ENCODE assay signal across 8 cellular contexts in the genomic region with DNA sequence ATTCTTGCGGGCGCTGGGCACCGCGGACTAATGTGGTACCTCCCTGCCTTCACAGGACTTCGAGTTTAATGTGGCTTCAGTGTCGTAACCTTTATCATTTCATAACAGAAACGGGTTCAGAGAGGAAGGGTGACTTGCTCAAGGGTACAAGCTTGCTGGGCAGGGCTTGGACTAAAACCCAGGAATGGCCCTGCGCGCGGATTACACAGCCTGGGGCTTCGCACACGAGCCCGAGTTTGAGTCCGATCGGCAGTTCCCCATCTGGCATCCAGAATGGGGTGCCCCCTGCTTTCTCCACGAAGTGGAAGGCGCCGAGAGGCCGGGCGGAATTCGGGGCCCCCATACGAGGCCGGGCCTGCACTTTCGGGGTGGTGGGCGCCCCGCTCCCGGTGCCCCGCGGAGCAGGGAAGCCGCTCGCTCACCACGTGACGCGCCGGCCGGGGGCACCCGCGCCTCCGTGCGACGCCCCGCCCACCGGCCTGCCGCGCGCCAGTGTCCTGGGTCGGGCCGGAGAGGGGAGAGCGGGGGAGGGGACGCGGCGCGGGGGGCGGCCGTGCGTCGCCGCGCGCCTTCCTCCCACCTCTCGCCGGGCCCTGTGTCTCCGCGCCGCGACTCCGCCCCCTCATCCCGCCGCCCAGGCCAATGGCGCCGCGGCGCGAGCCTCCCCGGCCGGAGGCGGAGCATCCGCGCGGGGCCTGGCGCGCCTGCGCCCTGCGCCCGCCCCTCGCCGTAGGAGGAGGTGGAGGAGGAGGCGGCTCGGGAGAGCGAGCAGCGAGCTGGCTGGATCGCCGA. TPM values are rescaled to one million over a fixed set of nuclear protein-coding genes. Genes with fewer than 3 reads are reported as not detected.
A peak's percentile ranks its signal among the peaks of the same experiment; 100 is the strongest.
DNase-seq lines count a peak whose midpoint lies in the region; ATAC-seq and TF ChIP-seq lines count a peak whose summit lies in the region.

A gene with protein sequence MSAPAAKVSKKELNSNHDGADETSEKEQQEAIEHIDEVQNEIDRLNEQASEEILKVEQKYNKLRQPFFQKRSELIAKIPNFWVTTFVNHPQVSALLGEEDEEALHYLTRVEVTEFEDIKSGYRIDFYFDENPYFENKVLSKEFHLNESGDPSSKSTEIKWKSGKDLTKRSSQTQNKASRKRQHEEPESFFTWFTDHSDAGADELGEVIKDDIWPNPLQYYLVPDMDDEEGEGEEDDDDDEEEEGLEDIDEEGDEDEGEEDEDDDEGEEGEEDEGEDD (plus strand): TSS at position 722 of the 792 bp plus-strand sequence. CDS start 361 bp downstream, outside the sequence.

- peaks cover 55% of the 10 kb centered on the region for H3K79me2 ChIP-seq in OCI-LY1 (ENCODE audit: insufficient read depth, low read length)

- H3K27ac ChIP-seq in HUES6 (ENCODE audit: low read depth, low read length) (peak within 1 kb of the TSS; percentile 94), OCI-LY1 (ENCODE audit: low read depth, low read length, poor library complexity, severe bottlenecking) (peak within 1 kb of the TSS; percentile 94)

- peak; percentile 62 for ATAC-seq in GM21390 (IDR thresholded peaks at IDR 0.05; ENCODE audit: unreplicated experiment)

- peaks cover 16% of the 10 kb centered on the region for H3K36me3 Mint-ChIP-seq in mesothelial cell of epicardium

- H3K27me3 ChIP-seq in HUES6 (ENCODE audit: control insufficient read depth, insufficient read depth, low read length) (no peaks in the 10 kb centered on the region), OCI-LY1 (ENCODE audit: insufficient read depth, low read length) (no peaks in the 10 kb centered on the region)

- TF ChIP-seq CTCF in OCI-LY1 (IDR thresholded peaks at IDR 0.05; ENCODE audit: low read length), result no peak
- TF ChIP-seq CTCF in mesothelial cell of epicardium (IDR thresholded peaks at IDR 0.05; ENCODE audit: unreplicated experiment), result no peak

- peaks cover 43% of the 10 kb centered on the region for H3K4me1 Mint-ChIP-seq in mesothelial cell of epicardium

- H3K9me3 ChIP-seq in HUES6 (ENCODE audit: control insufficient read depth, insufficient read depth, low read depth, low read length) (no peaks in the 10 kb centered on the region), OCI-LY1 (ENCODE audit: low read length) (no peaks in the 10 kb centered on the region)

- H3K9ac ChIP-seq in HUES6 (ENCODE audit: low read length) (peak within 1 kb of the TSS; percentile 95), OCI-LY1 (ENCODE audit: low read length) (peak within 1 kb of the TSS; percentile 96)

- peaks cover 23% of the 10 kb centered on the region for H3K4me1 ChIP-seq in HUES6 (ENCODE audit: control insufficient read depth, insufficient read depth, low read length)
- H3K4me1 ChIP-seq in OCI-LY1 (ENCODE audit: insufficient read depth, low read length, severe bottlenecking), result peaks cover 54% of the 10 kb centered on the region

- no peaks in the 10 kb centered on the region for H3K27me3 Mint-ChIP-seq in mesothelial cell of epicardium (ENCODE audit: low read depth)

- no peak within 1 kb of the TSS for H2AFZ ChIP-seq in OCI-LY1 (ENCODE audit: low read length)

- H3K4me2 ChIP-seq in OCI-LY1 (ENCODE audit: low read length), result peak within 1 kb of the TSS; percentile 87

- H3K36me3 ChIP-seq in HUES6 (ENCODE audit: control insufficient read depth, insufficient read depth, low read length) (peaks cover 41% of the 10 kb centered on the region), OCI-LY1 (ENCODE audit: insufficient read depth, low read length) (peaks cover 41% of the 10 kb centered on the region)

- H3K27ac Mint-ChIP-seq in mesothelial cell of epicardium, result peak within 1 kb of the TSS; percentile 97

- H4K20me1 ChIP-seq in OCI-LY1 (ENCODE audit: insufficient read depth, low read length), result peaks cover 8% of the 10 kb centered on the region

- H3K9me3 Mint-ChIP-seq in mesothelial cell of epicardium, result no peaks in the 10 kb centered on the region

- peak within 1 kb of the TSS; percentile 96 for H3K4me3 ChIP-seq in HUES6 (ENCODE audit: low read depth, low read length)
- H3K4me3 ChIP-seq in OCI-LY1 (ENCODE audit: low read depth, low read length, poor library complexity, severe bottlenecking), result peak within 1 kb of the TSS; percentile 97

- DNase-seq in COLO668 (lab: John Stamatoyannopoulos, UW; ENCODE audit: unreplicated experiment) (peak; percentile 98), mesothelial cell of epicardium (ENCODE audit: low spot score in 2 of 2, unreplicated experiment in 2 of 2) (peak; percentile 93 to 94)
- DNase-seq in activated CD8-positive, alpha-beta memory T cell treated with anti-CD3 and anti-CD28 coated beads, Interleukin-2, amount 50 U/mL, for 4 hours, result peak; percentile 94
- DNase-seq in stimulated activated CD8-positive, alpha-beta memory T cell treated with anti-CD3 and anti-CD28 coated beads, Interleukin-15, amount 100 ng/mL, for 48 hours (ENCODE audit: low read depth in 2 of 2), result peak; percentile 94 to 96

- no peaks in the 10 kb centered on the region; the same call in 1 of the 2 replicates for H3F3A ChIP-seq in OCI-LY1 (ENCODE audit: insufficient read depth, low read length)

- no peaks in the 10 kb centered on the region for H3K9me2 ChIP-seq in OCI-LY1 (ENCODE audit: low read depth, low read length)

- in situ Hi-C loops in endometrial microvascular endothelial cells (cut with HindIII; ENCODE audit: inconsistent ontology term, low pct_unique_long_range_greater_than_20kb, low sequenced_read_pairs), result no loop called here

- H3K4me3 Mint-ChIP-seq in mesothelial cell of epicardium, result peak within 1 kb of the TSS; percentile 100

RNA-seq across cellular contexts. Expression of the gene that starts here (rescaled TPM):
- 410 TPM for total RNA-seq in endometrial microvascular endothelial cells (ENCODE audit: inconsistent ontology term)
- 443 to 471 TPM (median 467 TPM) in 3 replicates for total RNA-seq in mesothelial cell of epicardium

Comparison
In these comparisons a context has a peak if more than half of its experiments do, and no peak if none do; other contexts are left out.
1. Peak in every context shown above with its lines: DNase-seq, ATAC-seq, H3K4me3 ChIP-seq and H3K27ac ChIP-seq.